24 cellular contexts compared by ENCODE assay signal in genomic region chr1:35509558-35509957, GRCh38.
"Had no signal": no experiment of that assay in that cellular context is flagged by ENCODE, and none has a peak within 500 bp of the region (broad histone marks: within the 10 kb centered on the region; RNA-seq: fewer than 3 reads in every experiment).

No MANE protein-coding gene starts in this region.

- H3K27me3 ChIP-seq: body of pancreas, colonic mucosa, esophagus squamous epithelium, right lobe of liver, suprapubic skin had no signal

- H3K4me3 ChIP-seq: body of pancreas, colonic mucosa, esophagus squamous epithelium, mucosa of descending colon, prostate gland, right lobe of liver, suprapubic skin had no signal

- H3K27ac ChIP-seq: body of pancreas, colonic mucosa, esophagus squamous epithelium, prostate gland, right lobe of liver, suprapubic skin, WERI-Rb-1 had no signal

- H3K4me1 ChIP-seq: colonic mucosa had no signal

- H3K36me3 Mint-ChIP-seq: natural killer cell had no signal

- H3K27me3 Mint-ChIP-seq: activated CD4-positive, alpha-beta memory T cell treated with anti-CD3 and anti-CD28 coated beads, Interleukin-2, amount 10 ng/mL, durations not matched to agents 7 days and 5 days; activated naive CD8-positive, alpha-beta T cell treated with anti-CD3 and anti-CD28 coated beads for 36 hours; memory B cell; stimulated activated naive CD8-positive, alpha-beta T cell treated with anti-CD3 and anti-CD28 coated beads, Interleukin-15, Interleukin-2, amounts not matched to agents 100 ng/mL and 50 ng/mL, for 24 hours had no signal

- H3K4me3 Mint-ChIP-seq: activated CD4-positive, alpha-beta memory T cell treated with anti-CD3 and anti-CD28 coated beads, Interleukin-2, amount 10 ng/mL, durations not matched to agents 7 days and 5 days; activated naive CD8-positive, alpha-beta T cell treated with anti-CD3 and anti-CD28 coated beads for 36 hours; memory B cell; natural killer cell; stimulated activated naive CD8-positive, alpha-beta T cell treated with anti-CD3 and anti-CD28 coated beads, Interleukin-15, Interleukin-2, amounts not matched to agents 100 ng/mL and 50 ng/mL, for 24 hours had no signal

- H3K36me3 ChIP-seq: colonic mucosa, prostate gland, suprapubic skin had no signal

- ATAC-seq: body of pancreas, mucosa of descending colon, natural killer cell, right lobe of liver had no signal

- H3K27ac Mint-ChIP-seq: activated CD4-positive, alpha-beta memory T cell treated with anti-CD3 and anti-CD28 coated beads, Interleukin-2, amount 10 ng/mL, durations not matched to agents 7 days and 5 days; activated naive CD8-positive, alpha-beta T cell treated with anti-CD3 and anti-CD28 coated beads for 36 hours; natural killer cell; stimulated activated naive CD8-positive, alpha-beta T cell treated with anti-CD3 and anti-CD28 coated beads, Interleukin-15, Interleukin-2, amounts not matched to agents 100 ng/mL and 50 ng/mL, for 24 hours had no signal

- DNase-seq: activated CD4-positive, alpha-beta memory T cell treated with anti-CD3 and anti-CD28 coated beads, Interleukin-2, amount 10 ng/mL, durations not matched to agents 7 days and 5 days; activated CD4-positive, alpha-beta T cell treated with anti-CD3 and anti-CD28 coated beads for 4 hours; activated gamma-delta T cell treated with Interleukin-2 at 50 U/mL for 16 hours; activated naive CD8-positive, alpha-beta T cell treated with anti-CD3 and anti-CD28 coated beads for 36 hours; activated T-cell treated with anti-CD3 and anti-CD28 coated beads, Interleukin-2, amount 50 U/mL, for 48 hours; amygdala; body of pancreas; central memory CD4-positive, alpha-beta T cell; colonic mucosa; esophagus squamous epithelium; hippocampal formation; kidney; left ventricle myocardium superior; mucosa of descending colon; natural killer cell; nucleus accumbens; right lobe of liver; T1000; trophoblast cell; WERI-Rb-1 had no signal

- H3K9me3 ChIP-seq: body of pancreas, colonic mucosa, esophagus squamous epithelium, mucosa of descending colon, prostate gland, right lobe of liver, suprapubic skin had no signal
